1 cellular context compared by ENCODE assay signal in genomic region chr3:111980716-111981456, GRCh38.
TF ChIP-seq lines count a peak whose summit lies in the region.

No MANE protein-coding gene starts in this region.

TF ChIP-seq in GM12878, 131 proteins besides CTCF, POLR2A, EP300 and RAD21:
- no peak for TF ChIP-seq NFYA (IDR thresholded peaks at IDR 0.05; ENCODE audit: borderline replicate concordance, low read depth, low read length)
- no peak for TF ChIP-seq HDAC6 (IDR thresholded peaks at IDR 0.05; ENCODE audit: unreplicated experiment)
- TF ChIP-seq ZNF384 (IDR thresholded peaks at IDR 0.05; ENCODE audit: borderline replicate concordance, low read depth, low read length): 0 out of 2 replicates have a peak, but pooled peaks have one; percentile 37
- peak; percentile 33; the same call in 1 of the 2 replicates for TF ChIP-seq SPI1 (IDR thresholded peaks at IDR 0.05; ENCODE audit: borderline replicate concordance, insufficient read depth, low read depth, low read length)
- no peak for TF ChIP-seq ZNF207 (IDR thresholded peaks at IDR 0.05; ENCODE audit: borderline replicate concordance)
- TF ChIP-seq, protein P1, sequence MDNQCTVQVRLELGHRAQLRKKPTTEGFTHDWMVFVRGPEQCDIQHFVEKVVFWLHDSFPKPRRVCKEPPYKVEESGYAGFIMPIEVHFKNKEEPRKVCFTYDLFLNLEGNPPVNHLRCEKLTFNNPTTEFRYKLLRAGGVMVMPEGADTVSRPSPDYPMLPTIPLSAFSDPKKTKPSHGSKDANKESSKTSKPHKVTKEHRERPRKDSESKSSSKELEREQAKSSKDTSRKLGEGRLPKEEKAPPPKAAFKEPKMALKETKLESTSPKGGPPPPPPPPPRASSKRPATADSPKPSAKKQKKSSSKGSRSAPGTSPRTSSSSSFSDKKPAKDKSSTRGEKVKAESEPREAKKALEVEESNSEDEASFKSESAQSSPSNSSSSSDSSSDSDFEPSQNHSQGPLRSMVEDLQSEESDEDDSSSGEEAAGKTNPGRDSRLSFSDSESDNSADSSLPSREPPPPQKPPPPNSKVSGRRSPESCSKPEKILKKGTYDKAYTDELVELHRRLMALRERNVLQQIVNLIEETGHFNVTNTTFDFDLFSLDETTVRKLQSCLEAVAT (IDR thresholded peaks at IDR 0.05): peak; percentile 49; the same call in 1 of the 2 replicates
- no peak for TF ChIP-seq ZNF217 (IDR thresholded peaks at IDR 0.05)
- TF ChIP-seq, protein P2, sequence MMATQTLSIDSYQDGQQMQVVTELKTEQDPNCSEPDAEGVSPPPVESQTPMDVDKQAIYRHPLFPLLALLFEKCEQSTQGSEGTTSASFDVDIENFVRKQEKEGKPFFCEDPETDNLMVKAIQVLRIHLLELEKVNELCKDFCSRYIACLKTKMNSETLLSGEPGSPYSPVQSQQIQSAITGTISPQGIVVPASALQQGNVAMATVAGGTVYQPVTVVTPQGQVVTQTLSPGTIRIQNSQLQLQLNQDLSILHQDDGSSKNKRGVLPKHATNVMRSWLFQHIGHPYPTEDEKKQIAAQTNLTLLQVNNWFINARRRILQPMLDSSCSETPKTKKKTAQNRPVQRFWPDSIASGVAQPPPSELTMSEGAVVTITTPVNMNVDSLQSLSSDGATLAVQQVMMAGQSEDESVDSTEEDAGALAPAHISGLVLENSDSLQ (IDR thresholded peaks at IDR 0.05): peak; percentile 63; the same call in 1 of the 2 replicates
